Comparison of ENCODE assay signal across 1 cellular context in genomic region chrX:22526339-22526738, GRCh38.
TF ChIP-seq lines count a peak whose summit lies in the region.

No MANE protein-coding gene starts in this region.

TF ChIP-seq in SK-N-SH, 30 proteins besides CTCF, POLR2A, EP300 and RAD21 (continued from another document):
- TF ChIP-seq, protein P1, sequence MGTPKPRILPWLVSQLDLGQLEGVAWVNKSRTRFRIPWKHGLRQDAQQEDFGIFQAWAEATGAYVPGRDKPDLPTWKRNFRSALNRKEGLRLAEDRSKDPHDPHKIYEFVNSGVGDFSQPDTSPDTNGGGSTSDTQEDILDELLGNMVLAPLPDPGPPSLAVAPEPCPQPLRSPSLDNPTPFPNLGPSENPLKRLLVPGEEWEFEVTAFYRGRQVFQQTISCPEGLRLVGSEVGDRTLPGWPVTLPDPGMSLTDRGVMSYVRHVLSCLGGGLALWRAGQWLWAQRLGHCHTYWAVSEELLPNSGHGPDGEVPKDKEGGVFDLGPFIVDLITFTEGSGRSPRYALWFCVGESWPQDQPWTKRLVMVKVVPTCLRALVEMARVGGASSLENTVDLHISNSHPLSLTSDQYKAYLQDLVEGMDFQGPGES (IDR thresholded peaks at IDR 0.05; ENCODE audit: low read depth, low read length) = no peak
- TF ChIP-seq FOXM1 (IDR thresholded peaks at IDR 0.05; ENCODE audit: low read depth) = no peak
- TF ChIP-seq FOSL2 (IDR thresholded peaks at IDR 0.05; ENCODE audit: borderline replicate concordance, low read depth) = no peak
- no peak for TF ChIP-seq YY1 (IDR thresholded peaks at IDR 0.05; ENCODE audit: low read depth)
- TF ChIP-seq SIN3A (IDR thresholded peaks at IDR 0.05; ENCODE audit: borderline replicate concordance, low read depth, low read length) = no peak
- TF ChIP-seq TCF12 (IDR thresholded peaks at IDR 0.05) = no peak
- TF ChIP-seq EZH2phosphoT487 (IDR thresholded peaks at IDR 0.05; ENCODE audit: borderline replicate concordance, low read depth) = no peak
- no peak for TF ChIP-seq SMC3 (IDR thresholded peaks at IDR 0.05; ENCODE audit: low read depth, low read length)
- TF ChIP-seq ELF1 (IDR thresholded peaks at IDR 0.05) = no peak
